ENCODE assay signal across 8 cellular contexts in genomic region chr1:226702957-226703831, GRCh38. TPM values are rescaled to one million over a fixed set of nuclear protein-coding genes. Genes with fewer than 3 reads are reported as not detected.
DNase-seq lines count a peak whose midpoint lies in the region; ATAC-seq and TF ChIP-seq lines count a peak whose summit lies in the region.

No MANE protein-coding gene starts in this region.

- H3K36me3 Mint-ChIP-seq in activated naive CD4-positive, alpha-beta T cell treated with anti-CD3 and anti-CD28 coated beads for 36 hours (ENCODE audit: low read depth) = peaks cover 26% of the 10 kb centered on the region

- peak overlapping the region; percentile 94 for H3K27ac ChIP-seq in SJSA1
- peak overlapping the region; percentile 86 to 96 for H3K27ac ChIP-seq in thoracic aorta

- H3K36me3 ChIP-seq in SJSA1 (0 out of 2 replicates have a peak, but pooled peaks cover 3% of the 10 kb centered on the region), thoracic aorta (no peaks in the 10 kb centered on the region)

- peak; percentile 70 for ATAC-seq in GM21367 (IDR thresholded peaks at IDR 0.05; ENCODE audit: unreplicated experiment)
- ATAC-seq in thoracic aorta (ENCODE audit: insufficient number of reproducible peaks, low FRiP score, low read depth) = peak; percentile 79

- CTCF ChIA-PET in activated naive CD4-positive, alpha-beta T cell treated with anti-CD3 and anti-CD28 coated beads for 36 hours (lab: Charles Lee) = interaction anchor here (0.7 to 1.6 kb wide), 9 partner anchors 9 to 125 kb away, joined by 3 to 6 read pairs (median 4); no protein-coding TSS in a partner anchor

- peak overlapping the region; percentile 95 for H3K27ac Mint-ChIP-seq in activated naive CD4-positive, alpha-beta T cell treated with anti-CD3 and anti-CD28 coated beads for 36 hours

- TF ChIP-seq CTCF in thoracic aorta (IDR thresholded peaks at IDR 0.05) = no peak

- H3K4me3 ChIP-seq in SJSA1 (peak overlapping the region; percentile 56), thoracic aorta (peak overlapping the region; percentile 86)

- H3K27me3 ChIP-seq in SJSA1 (replicated peaks) (no peaks in the 10 kb centered on the region), thoracic aorta (replicated peaks; ENCODE audit: insufficient read depth) (no peaks in the 10 kb centered on the region)

- no peaks in the 10 kb centered on the region for H3K9me3 Mint-ChIP-seq in activated naive CD4-positive, alpha-beta T cell treated with anti-CD3 and anti-CD28 coated beads for 36 hours

- H3K9me3 ChIP-seq in SJSA1 (replicated peaks) = no peaks in the 10 kb centered on the region
- no peaks in the 10 kb centered on the region for H3K9me3 ChIP-seq in thoracic aorta

- H3K4me3 Mint-ChIP-seq in activated naive CD4-positive, alpha-beta T cell treated with anti-CD3 and anti-CD28 coated beads for 36 hours = peak overlapping the region; percentile 84

- peaks cover 82% of the 10 kb centered on the region for H3K4me1 Mint-ChIP-seq in activated naive CD4-positive, alpha-beta T cell treated with anti-CD3 and anti-CD28 coated beads for 36 hours (ENCODE audit: low read depth)

- DNase-seq in Caki2 (ENCODE audit: low read depth) (peak; percentile 72), HUDEP-2 (lab: John Stamatoyannopoulos, UW; ENCODE audit: unreplicated experiment in 76 of 76) (peak in 60 of 76 experiments; percentile 9 to 72 (median 50)), SJSA1 (ENCODE audit: low read depth in 1 of 2, low spot score in 2 of 2) (peak; percentile 59 to 86), glomerular visceral epithelial cell (ENCODE audit: extremely low spot score) (peak; percentile 45), occipital lobe (lab: John Stamatoyannopoulos, UW) (peak; percentile 65), thoracic aorta (ENCODE audit: low spot score) (no peak)
- peak; percentile 81 for DNase-seq in activated naive CD4-positive, alpha-beta T cell treated with anti-CD3 and anti-CD28 coated beads for 36 hours

- H3K4me1 ChIP-seq in SJSA1 (replicated peaks) = peaks cover 25% of the 10 kb centered on the region
- peaks cover 10 to 25% of the 10 kb centered on the region in 2 donors for H3K4me1 ChIP-seq in thoracic aorta (ENCODE audit: control insufficient read depth in 1 of 2, low read depth in 2 of 2)

- in situ Hi-C loops in Caki2 (cut with HindIII; ENCODE audit: low pct_unique_long_range_greater_than_20kb, low sequenced_read_pairs) = no loop called here

- intact Hi-C loops in activated naive CD4-positive, alpha-beta T cell treated with anti-CD3 and anti-CD28 coated beads for 36 hours (cut with micrococcal nuclease) = no loop called here

- no peaks in the 10 kb centered on the region for H3K27me3 Mint-ChIP-seq in activated naive CD4-positive, alpha-beta T cell treated with anti-CD3 and anti-CD28 coated beads for 36 hours (ENCODE audit: low read depth)

RNA-seq across cellular contexts. Expression of gene ITPKB, which starts 35.9 kb away (rescaled TPM):
- total RNA-seq in Caki2 (2014; rRNA removed; shearing (Covaris generic); ENCODE audit: low replicate concordance) = 0.07 and 0.43 TPM in 2 replicates
- 4.0 and 6.4 TPM in 2 replicates for total RNA-seq in SJSA1 (2014; rRNA removed; shearing (Covaris generic))
- 10 to 100 TPM; 40.3 to 40.9 TPM for total RNA-seq in activated naive CD4-positive, alpha-beta T cell treated with anti-CD3 and anti-CD28 coated beads for 36 hours
- total RNA-seq in occipital lobe (3.9 TPM), thoracic aorta (10 to 100 TPM; 26.9 to 28.4 TPM)
